15 cellular contexts compared by ENCODE assay signal in genomic region chrX:17052776-17053175, GRCh38.
"Had no signal": no experiment of that assay in that cellular context is flagged by ENCODE, and none has a peak within 500 bp of the region (broad histone marks: within the 10 kb centered on the region; RNA-seq: fewer than 3 reads in every experiment).

No MANE protein-coding gene starts in this region.

- DNase-seq: effector memory CD4-positive, alpha-beta T cell; glutamatergic neuron; kidney; left cardiac atrium; left ventricle myocardium superior; mesenchymal stem cell; midbrain; naive B cell; small intestine; stimulated activated CD4-positive, alpha-beta T cell treated with anti-CD3 and anti-CD28 coated beads, Interleukin-12 subunit alpha, Interleukin-12 subunit beta, amount 100 ng/mL, for 4 hours; stimulated activated naive CD4-positive, alpha-beta T cell; trophoblast cell had no signal

- H3K4me3 Mint-ChIP-seq: naive B cell had no signal

- H3K27me3 ChIP-seq: gastroesophageal sphincter, right atrium auricular region had no signal

- H3K27me3 Mint-ChIP-seq: naive B cell had no signal

- H3K4me3 ChIP-seq: gastroesophageal sphincter, lung, right atrium auricular region had no signal

- H3K9me3 Mint-ChIP-seq: naive B cell had no signal

- H3K36me3 Mint-ChIP-seq: naive B cell had no signal

- H3K36me3 ChIP-seq: gastroesophageal sphincter, right atrium auricular region had no signal

- ATAC-seq: gastroesophageal sphincter, left cardiac atrium, left ventricle myocardium superior had no signal

- H3K4me1 Mint-ChIP-seq: naive B cell had no signal

- H3K9me3 ChIP-seq: gastroesophageal sphincter, right atrium auricular region had no signal

- H3K27ac ChIP-seq: gastroesophageal sphincter, right atrium auricular region had no signal

- H3K4me1 ChIP-seq: gastroesophageal sphincter, right atrium auricular region had no signal

- H3K27ac Mint-ChIP-seq: naive B cell had no signal
